ENCODE assay signal across 17 cellular contexts in the genomic region with DNA sequence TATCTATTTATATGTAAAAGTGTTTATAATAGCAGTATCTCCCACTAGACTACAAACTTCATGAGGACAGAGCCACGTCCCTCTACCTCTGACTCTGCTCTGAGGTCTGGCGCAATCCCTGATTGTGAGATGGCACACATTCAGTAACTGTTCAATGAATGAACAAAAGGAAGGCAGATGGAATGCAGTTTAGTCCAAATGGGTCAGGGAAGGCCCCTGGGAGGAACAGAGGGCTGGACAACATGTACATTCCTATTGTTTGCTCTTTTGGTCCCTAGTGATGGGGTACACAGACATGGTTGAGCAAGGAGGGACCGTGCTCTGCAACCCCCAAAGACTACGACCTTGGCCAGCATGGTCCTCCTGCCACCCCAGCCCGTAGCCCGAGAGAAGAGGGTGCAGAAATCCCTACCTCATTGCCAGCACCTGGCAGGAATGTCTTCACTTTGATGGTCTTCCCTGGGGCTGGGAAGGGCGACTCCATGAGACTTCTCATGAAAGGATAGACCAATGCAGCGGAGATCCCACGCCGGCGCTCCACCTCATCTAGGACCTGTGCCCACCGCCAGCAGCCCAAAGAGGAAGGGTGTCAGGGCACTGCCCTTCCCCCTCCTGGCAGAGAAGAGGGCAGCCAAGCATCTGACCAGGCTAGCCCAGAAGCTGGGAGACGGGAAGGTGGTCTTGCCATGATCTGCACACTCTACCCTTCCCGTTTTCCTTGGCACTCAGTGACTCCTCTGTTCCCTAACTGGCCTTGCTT. TPM values are rescaled to one million over a fixed set of nuclear protein-coding genes. Genes with fewer than 3 reads are reported as not detected.
DNase-seq lines count a peak whose midpoint lies in the region; TF ChIP-seq lines count a peak whose summit lies in the region.
"Had no signal": no experiment of that assay in that cellular context is flagged by ENCODE, and none has a peak within 500 bp of the region (broad histone marks: within the 10 kb centered on the region; RNA-seq: fewer than 3 reads in every experiment).

No MANE protein-coding gene starts in this region.

- H3K27me3 ChIP-seq in adrenal gland, result no peaks in the 10 kb centered on the region
- no peaks in the 10 kb centered on the region for H3K27me3 ChIP-seq in endodermal cell (ENCODE audit: control insufficient read depth, insufficient read depth, low read length, poor library complexity, severe bottlenecking)
- no peaks in the 10 kb centered on the region for H3K27me3 ChIP-seq in testis
- H3K27me3 ChIP-seq: upper lobe of right lung had no signal

- H3K4me1 Mint-ChIP-seq in endodermal cell, result peaks cover 11% of the 10 kb centered on the region
- peaks cover 38% of the 10 kb centered on the region for H3K4me1 Mint-ChIP-seq in nephron
- H3K4me1 Mint-ChIP-seq: CD8-positive, alpha-beta memory T cell had no signal

- peak overlapping the region in 3 of 5 donors; percentile 65 to 82 (median 81) for H3K27ac ChIP-seq in adrenal gland
- H3K27ac ChIP-seq in endodermal cell (ENCODE audit: low read depth, low read length), result no peak overlapping the region
- peak overlapping the region; percentile 89 to 90 for H3K27ac ChIP-seq in testis
- H3K27ac ChIP-seq: GM23248 had no signal

- H3K36me3 Mint-ChIP-seq in endodermal cell (ENCODE audit: low read depth) (peaks cover 46% of the 10 kb centered on the region), nephron (ENCODE audit: low read depth) (peaks cover 55% of the 10 kb centered on the region)
- H3K36me3 Mint-ChIP-seq: CD8-positive, alpha-beta memory T cell had no signal

- TF ChIP-seq CTCF in adrenal gland (IDR thresholded peaks at IDR 0.05) (no peak), endodermal cell (conservative IDR thresholded peaks at IDR 0.05) (no peak), nephron (IDR thresholded peaks at IDR 0.05; ENCODE audit: unreplicated experiment in 3 of 3) (no peak), testis (IDR thresholded peaks at IDR 0.05) (no peak)

- H3K4me1 ChIP-seq in adrenal gland (replicated peaks in 1 of 2), result peaks cover 29 to 30% of the 10 kb centered on the region in 2 donors
- H3K4me1 ChIP-seq in endodermal cell (ENCODE audit: control insufficient read depth, insufficient read depth, low read length), result no peaks in the 10 kb centered on the region
- peaks cover 42% of the 10 kb centered on the region for H3K4me1 ChIP-seq in testis

- POLR2A ChIA-PET in HEK293T (lab: Yijun Ruan, JAX), result no interaction called here

- H3K36me3 ChIP-seq in adrenal gland (replicated peaks in 1 of 2) (peaks cover 0 to 63% of the 10 kb centered on the region in 2 donors), endodermal cell (ENCODE audit: control insufficient read depth, insufficient read depth, low read length) (peaks cover 96% of the 10 kb centered on the region), testis (ENCODE audit: low read depth, missing control alignments) (no peaks in the 10 kb centered on the region)

- H3K27ac Mint-ChIP-seq in endodermal cell (no peak overlapping the region), nephron (peak overlapping the region in 2 of 3 experiments; percentile 57 to 98)
- H3K27ac Mint-ChIP-seq: CD8-positive, alpha-beta memory T cell had no signal

- H3K27me3 Mint-ChIP-seq in endodermal cell (ENCODE audit: insufficient read depth) (no peaks in the 10 kb centered on the region), nephron (ENCODE audit: low read depth) (no peaks in the 10 kb centered on the region)

- intact Hi-C loops in adrenal gland (cut with DNase I) (no loop called here), testis (cut with DNase I; ENCODE audit: low total_unique reads) (no loop called here)

- H3K9ac ChIP-seq in endodermal cell (ENCODE audit: extremely low read depth, low read length, poor library complexity, severe bottlenecking), result no peak overlapping the region
- H3K9ac ChIP-seq: GM23248 had no signal

- DNase-seq in adrenal gland (no peak), endodermal cell (peak; percentile 40), testis (no peak), OCI-M2 (lab: John Stamatoyannopoulos, UW; ENCODE audit: unreplicated experiment) (no peak), HEK293T (ENCODE audit: extremely low spot score) (no peak), A172 (ENCODE audit: low spot score) (no peak), DMS114 treated with DMSO at 0.1 percent for 48 hours (lab: John Stamatoyannopoulos, UW; ENCODE audit: unreplicated experiment) (no peak)
- DNase-seq: activated CD4-positive, alpha-beta T cell treated with anti-CD3 and anti-CD28 coated beads for 48 hours; CD8-positive, alpha-beta memory T cell; foreskin melanocyte; GM23248; NCI-H1436 treated with DMSO at 0.1 percent for 48 hours; NCI-H2227 treated with DMSO at 0.1 percent for 48 hours; small intestine; stimulated activated CD4-positive, alpha-beta T cell treated with anti-CD3 and anti-CD28 coated beads, Interleukin-4, amount 100 ng/mL, for 4 hours; upper lobe of right lung had no signal

- H3K9me3 Mint-ChIP-seq in endodermal cell, result no peaks in the 10 kb centered on the region
- H3K9me3 Mint-ChIP-seq in nephron, result no peaks in the 10 kb centered on the region
- H3K9me3 Mint-ChIP-seq: CD8-positive, alpha-beta memory T cell had no signal

- CTCF ChIA-PET in HEK293T (lab: Yijun Ruan, JAX), result no interaction called here

- no peak for TF ChIP-seq POLR2A in adrenal gland (IDR thresholded peaks at IDR 0.05)
- no peak for TF ChIP-seq POLR2A in testis (IDR thresholded peaks at IDR 0.05)

- H3K4me3 ChIP-seq in adrenal gland (no peak overlapping the region), endodermal cell (ENCODE audit: low read length) (no peak overlapping the region), testis (no peak overlapping the region)
- H3K4me3 ChIP-seq: GM23248, upper lobe of right lung had no signal

- H3K4me3 Mint-ChIP-seq in endodermal cell (no peak overlapping the region), nephron (no peak overlapping the region)
- H3K4me3 Mint-ChIP-seq: CD8-positive, alpha-beta memory T cell had no signal

- H3K9me3 ChIP-seq in adrenal gland (replicated peaks in 1 of 3), result no peaks in the 10 kb centered on the region
- no peaks in the 10 kb centered on the region for H3K9me3 ChIP-seq in endodermal cell (ENCODE audit: control insufficient read depth, low read length)
- no peaks in the 10 kb centered on the region for H3K9me3 ChIP-seq in testis
- H3K9me3 ChIP-seq: upper lobe of right lung had no signal

- 88 to 94% (median 91%) methylated on average over 9 to 14 of the region's 14 CpGs for WGBS in adrenal gland, 4 donors
- WGBS in endodermal cell (ENCODE audit: insufficient coverage in 1 of 2, insufficient read length in 1 of 2), 2 experiments, result 96% methylated on average over 10 to 14 of the region's 14 CpGs
- WGBS in testis, 2 donors, result 73 to 80% methylated on average over 9 to 14 of the region's 14 CpGs

TF ChIP-seq in HEK293T, 16 proteins besides CTCF, POLR2A, EP300 and RAD21:
- TF ChIP-seq LEF1 (IDR thresholded peaks at IDR 0.05; ENCODE audit: borderline replicate concordance) (no peak), FOXK2 (IDR thresholded peaks at IDR 0.05) (no peak), SUZ12 (IDR thresholded peaks at IDR 0.05) (no peak), CTBP1 (IDR thresholded peaks at IDR 0.05; ENCODE audit: borderline replicate concordance) (no peak), FOXA1 (IDR thresholded peaks at IDR 0.05) (no peak), HDGF (IDR thresholded peaks at IDR 0.05; ENCODE audit: borderline replicate concordance) (no peak), L3MBTL2 (conservative IDR thresholded peaks at IDR 0.05) (no peak), NFRKB (IDR thresholded peaks at IDR 0.05) (no peak), ELF4 (IDR thresholded peaks at IDR 0.05) (no peak), BHLHE40 (IDR thresholded peaks at IDR 0.05; ENCODE audit: borderline replicate concordance) (no peak), ZNF384 (IDR thresholded peaks at IDR 0.05) (no peak), ARNT (IDR thresholded peaks at IDR 0.05) (no peak), SP1 (IDR thresholded peaks at IDR 0.05) (no peak), TARDBP (IDR thresholded peaks at IDR 0.05) (no peak), FOXM1 (IDR thresholded peaks at IDR 0.05; ENCODE audit: borderline replicate concordance) (no peak)
- TF ChIP-seq, protein P1, sequence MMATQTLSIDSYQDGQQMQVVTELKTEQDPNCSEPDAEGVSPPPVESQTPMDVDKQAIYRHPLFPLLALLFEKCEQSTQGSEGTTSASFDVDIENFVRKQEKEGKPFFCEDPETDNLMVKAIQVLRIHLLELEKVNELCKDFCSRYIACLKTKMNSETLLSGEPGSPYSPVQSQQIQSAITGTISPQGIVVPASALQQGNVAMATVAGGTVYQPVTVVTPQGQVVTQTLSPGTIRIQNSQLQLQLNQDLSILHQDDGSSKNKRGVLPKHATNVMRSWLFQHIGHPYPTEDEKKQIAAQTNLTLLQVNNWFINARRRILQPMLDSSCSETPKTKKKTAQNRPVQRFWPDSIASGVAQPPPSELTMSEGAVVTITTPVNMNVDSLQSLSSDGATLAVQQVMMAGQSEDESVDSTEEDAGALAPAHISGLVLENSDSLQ (IDR thresholded peaks at IDR 0.05), result no peak

RNA-seq across cellular contexts. Expression of gene RPL27A, which starts 24.3 kb away (rescaled TPM):
- total RNA-seq in adrenal gland (1,000 to 10,000 TPM in 3 of 8 donors, 100 to 1,000 TPM in 5; 668 to 1,527 (median 930) TPM), endodermal cell (1,000 to 10,000 TPM; 1,114 to 1,791 TPM), testis (100 to 1,000 TPM; 340 to 586 TPM)
- polyA plus RNA-seq in adrenal gland (1,000 to 10,000 TPM; 1,237 to 3,013 (median 2,638) TPM), testis (ENCODE audit: insufficient read depth, low read depth, low replicate concordance) (1,052 TPM)
- polyA plus RNA-seq in endodermal cell (2013, experiment 1 of 2), result 2,532 TPM
- polyA plus RNA-seq in endodermal cell (2013, experiment 2 of 2), result 2,350 TPM
- 724 and 1,393 TPM in 2 replicates for total RNA-seq in A172 (2014; rRNA removed; shearing (Covaris generic))

RNA-seq across cellular contexts. Expression of gene TRIM66, which starts 24.4 kb away (rescaled TPM):
- 10 to 100 TPM in 4 of 8 donors, 1 to 10 TPM in 4; 6.6 to 18.4 (median 10.2) TPM for total RNA-seq in adrenal gland
- polyA plus RNA-seq in adrenal gland, result 1 to 10 TPM; 3.6 to 9.9 (median 4.0) TPM
- 1 to 10 TPM; 4.3 to 4.6 TPM for total RNA-seq in endodermal cell
- 7.1 TPM for polyA plus RNA-seq in endodermal cell (2013, experiment 1 of 2)
- 3.7 TPM for polyA plus RNA-seq in endodermal cell (2013, experiment 2 of 2)
- total RNA-seq in testis, result 10 to 100 TPM; 37.4 to 49.6 TPM
- 49.2 TPM for polyA plus RNA-seq in testis (ENCODE audit: insufficient read depth, low read depth, low replicate concordance)
- 1.4 and 1.8 TPM in 2 replicates for total RNA-seq in A172 (2014; rRNA removed; shearing (Covaris generic))
